Comparison of ENCODE assay signal across 8 cellular contexts in the genomic region with DNA sequence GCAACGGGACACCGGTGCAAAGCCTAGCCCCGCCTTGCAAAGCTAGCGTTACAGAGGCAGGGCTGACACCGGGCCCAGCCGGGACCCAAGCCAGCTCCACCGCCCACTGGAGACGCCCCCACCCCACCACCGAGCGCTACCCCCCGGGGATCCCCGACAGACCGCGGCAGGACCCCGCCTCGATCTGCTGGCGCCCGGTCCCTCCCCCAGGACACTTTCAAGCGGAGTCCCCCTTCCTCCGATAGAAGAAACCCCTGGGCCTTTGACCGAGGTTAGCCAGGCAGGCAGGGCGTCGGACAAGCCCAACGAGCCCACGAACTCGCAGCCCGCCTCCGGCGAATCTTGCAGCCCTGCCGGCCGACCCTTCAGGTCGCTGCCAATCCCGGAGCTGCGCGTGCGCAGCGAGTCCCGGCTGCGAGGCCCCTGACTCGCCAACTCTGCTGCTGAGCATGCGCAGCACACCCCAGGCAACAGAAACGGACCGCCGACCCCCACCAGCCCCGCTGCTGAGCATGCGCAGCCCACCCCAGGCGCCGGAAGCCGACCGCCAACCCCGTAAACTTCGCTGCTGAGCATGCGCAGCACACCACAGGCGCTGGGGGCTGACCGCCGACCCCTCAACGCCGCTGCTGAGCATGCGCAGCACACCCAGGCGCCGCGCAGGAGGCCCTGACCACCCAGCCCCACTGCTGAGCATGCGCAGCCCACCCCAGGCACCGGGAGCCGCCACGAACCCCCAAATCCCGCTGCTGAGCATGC. TPM values are rescaled to one million over a fixed set of nuclear protein-coding genes. Genes with fewer than 3 reads are reported as not detected.
A peak's percentile ranks its signal among the peaks of the same experiment; 100 is the strongest.
DNase-seq lines count a peak whose midpoint lies in the region; ATAC-seq, FAIRE-seq and TF ChIP-seq lines count a peak whose summit lies in the region.

No MANE protein-coding gene starts in this region.

- intact Hi-C loops in adrenal gland (cut with DNase I) (loop anchor here in 1 of 2 donors (5.0 kb wide), 1 partner anchor 54 kb away; no protein-coding TSS in a partner anchor), left cardiac atrium (cut with DNase I) (no loop called here), posterior vena cava (cut with DNase I) (no loop called here), upper lobe of right lung (cut with DNase I) (no loop called here)

- peak; percentile 84 for TF ChIP-seq POLR2A in GM12892 (IDR thresholded peaks at IDR 0.05; ENCODE audit: low read depth, low read length)
- peak; percentile 72 to 82 for TF ChIP-seq POLR2A in adrenal gland (IDR thresholded peaks at IDR 0.05)

- ATAC-seq in HG02840 (IDR thresholded peaks at IDR 0.05; ENCODE audit: low FRiP score, unreplicated experiment) (peak; percentile 88), left cardiac atrium (peak; percentile 93 to 95), upper lobe of right lung (peak; percentile 95)

- H3K36me3 ChIP-seq in adrenal gland (replicated peaks in 1 of 2) (peaks cover 0 to 2% of the 10 kb centered on the region in 2 donors), upper lobe of right lung (peaks cover 13% of the 10 kb centered on the region)

- TF ChIP-seq CTCF in adrenal gland (IDR thresholded peaks at IDR 0.05) (no peak), upper lobe of right lung (IDR thresholded peaks at IDR 0.05) (no peak)

- peak overlapping the region; percentile 93 to 98 (median 97) for H3K27ac ChIP-seq in adrenal gland
- peak overlapping the region; percentile 99 for H3K27ac ChIP-seq in upper lobe of right lung

- 0 to 1% (median 0%) methylated on average over 5 to 67 of the region's 67 CpGs for WGBS in adrenal gland, 4 donors

- H3K27me3 ChIP-seq in adrenal gland (no peaks in the 10 kb centered on the region), upper lobe of right lung (no peaks in the 10 kb centered on the region)

- H3K4me3 ChIP-seq in adrenal gland = peak overlapping the region; percentile 69 to 97 (median 78)
- peak overlapping the region; percentile 79 for H3K4me3 ChIP-seq in upper lobe of right lung

- peak; percentile 95 for FAIRE-seq in GM12892 (lab: Jason Lieb, UNC)

- DNase-seq in GM12892 (ENCODE audit: insufficient read length) (peak; percentile 98), NCI-H1436 (lab: John Stamatoyannopoulos, UW) (peak; percentile 97), SW480 (ENCODE audit: low spot score) (peak; percentile 94), adrenal gland (peak; percentile 97 to 99 (median 99)), left cardiac atrium (peak; percentile 99), posterior vena cava (ENCODE audit: low spot score) (peak; percentile 100), upper lobe of right lung (peak; percentile 99)

- H3K9me3 ChIP-seq in adrenal gland (replicated peaks in 1 of 3) (no peaks in the 10 kb centered on the region), upper lobe of right lung (no peaks in the 10 kb centered on the region)

- H3K4me1 ChIP-seq in adrenal gland (replicated peaks in 1 of 2) (peaks cover 2 to 29% of the 10 kb centered on the region in 2 donors), upper lobe of right lung (peaks cover 21% of the 10 kb centered on the region)

RNA-seq across cellular contexts. Expression of a gene that starts 0.7 kb away (rescaled TPM):
- polyA plus RNA-seq in GM12892 (2012; ENCODE audit: missing spikeins) = 15.3 TPM
- total RNA-seq in adrenal gland = 100 to 1,000 TPM in 4 of 8 donors, 10 to 100 TPM in 4; 79.6 to 147 (median 103) TPM
- polyA plus RNA-seq in adrenal gland = 100 to 1,000 TPM in 1 of 3 donors, 10 to 100 TPM in 2; 50.0 to 160 (median 64.3) TPM
- total RNA-seq in left cardiac atrium = 100 to 1,000 TPM; 102 to 128 TPM
- 10 to 100 TPM; 29.5 to 43.2 TPM for total RNA-seq in posterior vena cava
- total RNA-seq in upper lobe of right lung = 66.8 TPM

RNA-seq across cellular contexts. Expression of a gene that starts 39.5 kb away (rescaled TPM):
- 14.1 TPM for polyA plus RNA-seq in GM12892 (2012; ENCODE audit: missing spikeins)
- 10 to 100 TPM in 7 of 8 donors, 1 to 10 TPM in 1; 7.0 to 27.6 (median 17.5) TPM for total RNA-seq in adrenal gland
- polyA plus RNA-seq in adrenal gland = 10 to 100 TPM in 1 of 3 donors, 1 to 10 TPM in 2; 4.5 to 25.6 (median 9.7) TPM
- 10 to 100 TPM; 17.3 to 22.2 TPM for total RNA-seq in left cardiac atrium
- total RNA-seq in posterior vena cava = 10 to 100 TPM; 20.7 to 23.9 TPM
- 18.6 TPM for total RNA-seq in upper lobe of right lung

RNA-seq across cellular contexts. Expression of a gene that starts 56.4 kb away (rescaled TPM):
- 4,194 TPM for polyA plus RNA-seq in GM12892 (2012; ENCODE audit: missing spikeins)
- total RNA-seq in adrenal gland = 1,000 to 10,000 TPM in 4 of 8 donors, 100 to 1,000 TPM in 4; 815 to 2,720 (median 1,203) TPM
- 1,000 to 10,000 TPM; 1,199 to 2,655 (median 1,714) TPM for polyA plus RNA-seq in adrenal gland
- total RNA-seq in left cardiac atrium = 100 to 1,000 TPM; 765 to 811 TPM
- 1,000 to 10,000 TPM; 1,084 to 1,219 TPM for total RNA-seq in posterior vena cava
- 807 TPM for total RNA-seq in upper lobe of right lung

Comparison
In these comparisons a context has a peak if more than half of its experiments do, and no peak if none do; other contexts are left out.
1. Peak in every context shown above with its lines: DNase-seq, ATAC-seq, H3K4me3 ChIP-seq and H3K27ac ChIP-seq.